In the genomic region with DNA sequence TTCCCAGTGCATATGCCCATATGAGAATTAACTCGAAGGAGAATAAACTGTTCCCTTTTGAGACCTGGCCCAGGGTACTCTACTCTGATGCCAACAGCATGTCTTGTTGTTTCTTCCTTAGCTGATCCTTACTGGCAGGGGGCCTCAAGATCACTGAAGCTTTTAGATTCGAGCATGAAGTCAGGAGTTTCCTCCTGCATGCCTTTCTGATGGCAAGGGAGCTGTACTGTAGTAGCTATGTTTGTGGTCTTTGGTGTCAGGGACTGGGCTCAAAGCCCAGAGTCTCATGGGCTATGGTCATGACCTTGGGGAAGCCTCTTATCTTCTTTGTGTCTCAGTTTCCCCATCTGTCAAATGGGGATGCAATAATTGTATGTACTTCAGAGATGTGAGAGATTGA, we compare ENCODE assay signal across 22 cellular contexts. TPM values are rescaled to one million over a fixed set of nuclear protein-coding genes. Genes with fewer than 3 reads are reported as not detected.
DNase-seq lines count a peak whose midpoint lies in the region; ATAC-seq, FAIRE-seq and TF ChIP-seq lines count a peak whose summit lies in the region.
"Had no signal": no experiment of that assay in that cellular context is flagged by ENCODE, and none has a peak within 500 bp of the region (broad histone marks: within the 10 kb centered on the region; RNA-seq: fewer than 3 reads in every experiment).

No MANE protein-coding gene starts in this region.

- peak overlapping the region; percentile 15 to 19; a peak in 1 of 4 replicates for H4K8ac ChIP-seq in IMR-90 (ENCODE audit: low read depth in 2 of 2, low read length in 2 of 2)

- H3K4me1 ChIP-seq in A549 = peaks cover 42% of the 10 kb centered on the region
- peaks cover 17% of the 10 kb centered on the region for H3K4me1 ChIP-seq in IMR-90 (ENCODE audit: control insufficient read depth, insufficient read depth, low read length)
- H3K4me1 ChIP-seq: Caco-2 had no signal

- H2BK20ac ChIP-seq in IMR-90 (ENCODE audit: low read depth, low read length) = peak overlapping the region; percentile 81

- no peak overlapping the region; the same call in 1 of the 2 replicates for H3K18ac ChIP-seq in IMR-90 (ENCODE audit: low read depth, low read length)

- no peak for TF ChIP-seq RAD21 in A549 (conservative IDR thresholded peaks at IDR 0.05 in 1 of 2, IDR thresholded peaks at IDR 0.05 in 1 of 2)
- no peak for TF ChIP-seq RAD21 in IMR-90 (IDR thresholded peaks at IDR 0.05; ENCODE audit: low read length)

- H2AK9ac ChIP-seq in IMR-90 (replicated peaks; ENCODE audit: low read depth, low read length, poor library complexity) = no peak overlapping the region

- H3K27ac ChIP-seq in A549 (peak overlapping the region; percentile 83 to 85; a peak in 5 of 6 replicates), IMR-90 (ENCODE audit: insufficient read depth, low read length) (no peak overlapping the region)

- 0 out of 4 replicates have a peak, but pooled peaks cover 0 to 12% of the 10 kb centered on the region in 2 experiments for H3K79me1 ChIP-seq in IMR-90 (ENCODE audit: low read depth in 1 of 2, low read length in 2 of 2)

- H3K14ac ChIP-seq in IMR-90 (replicated peaks; ENCODE audit: low read depth, low read length) = 0 out of 2 replicates have a peak overlapping the region, but pooled peaks have one; percentile 44

- FAIRE-seq in A549 (lab: Jason Lieb, UNC) = no peak
- FAIRE-seq: GM19239, K562 had no signal

- no peaks in the 10 kb centered on the region for H3K36me3 ChIP-seq in IMR-90 (ENCODE audit: control insufficient read depth, insufficient read depth, low read length)

- ATAC-seq in A549 = no peak
- ATAC-seq in IMR-90 (ENCODE audit: low read depth) = no peak
- no peak for ATAC-seq in GM19452 (IDR thresholded peaks at IDR 0.05; ENCODE audit: unreplicated experiment)
- no peak for ATAC-seq in HG02588 (IDR thresholded peaks at IDR 0.05; ENCODE audit: unreplicated experiment)
- ATAC-seq: K562 had no signal

- peak overlapping the region; percentile 67; the same call in 1 of the 2 replicates for H2AK5ac ChIP-seq in IMR-90 (ENCODE audit: low read depth, low read length)

- CTCF ChIA-PET in A549 (lab: Yijun Ruan, JAX) (interaction anchor here (0.8 to 1.5 kb wide), 6 partner anchors 8 to 522 kb away, joined by 3 to 5 read pairs (median 4); no protein-coding TSS in a partner anchor), IMR-90 (lab: Yijun Ruan, JAX) (interaction anchor here (0.7 kb wide), 1 partner anchor 90 kb away, joined by 3 read pairs; no protein-coding TSS in a partner anchor)

- H3K9me3 ChIP-seq in A549 (no peaks in the 10 kb centered on the region), IMR-90 (ENCODE audit: control insufficient read depth, insufficient read depth, low read length) (no peaks in the 10 kb centered on the region)
- H3K9me3 ChIP-seq: Caco-2, SK-N-SH had no signal

- H4K91ac ChIP-seq in IMR-90 (ENCODE audit: insufficient read depth, low read depth, low read length) = peak overlapping the region; percentile 59

- peaks cover 18% of the 10 kb centered on the region for H3K9me1 ChIP-seq in IMR-90 (ENCODE audit: insufficient read depth, low read length)

- no peak for DNase-seq in A549 (ENCODE audit: low read depth in 1 of 2, low spot score in 1 of 2)
- peak; percentile 25 for DNase-seq in IMR-90
- DNase-seq in astrocyte of the hippocampus (ENCODE audit: low read depth, low spot score) = peak; percentile 72
- peak; percentile 9 for DNase-seq in myocyte (ENCODE audit: low read depth)
- DNase-seq in HK-2 (ENCODE audit: unreplicated experiment) = no peak
- no peak for DNase-seq in H4 (ENCODE audit: low spot score)
- DNase-seq: AML-193; Caco-2; CD4-positive, CD25-positive, alpha-beta regulatory T cell; DMS53; HCEC 1CT; NCI-H1048; NCI-H1436 treated with DMSO at 0.1 percent for 48 hours; NCI-H2081; NCI-H226; NCI-H524 treated with DMSO at 0.1 percent for 48 hours; Right ventricle myocardium superior; SK-N-SH had no signal

- H3K9ac ChIP-seq in IMR-90 (ENCODE audit: low read depth, low read length) = no peak overlapping the region

- H2BK5ac ChIP-seq in IMR-90 (ENCODE audit: low read depth, low read length, poor library complexity, severe bottlenecking) = peak overlapping the region; percentile 18

- H3K4ac ChIP-seq in IMR-90 (ENCODE audit: low read depth, low read length) = peak overlapping the region; percentile 65

- WGBS in A549 (ENCODE audit: missing lambda C conversion rate) = 100% methylated on average over 2 of the region's 2 CpGs
- 100% methylated on average over 1 of the region's 2 CpGs; no CpG with 5 or more reads in 1 of the 2 experiments for WGBS in IMR-90 (ENCODE audit: extremely low coverage in 2 of 2, insufficient read length in 1 of 2), 2 experiments

- no peak for TF ChIP-seq CTCF in A549 (IDR thresholded peaks at IDR 0.05)
- TF ChIP-seq CTCF in IMR-90 (conservative IDR thresholded peaks at IDR 0.05; ENCODE audit: low read depth, low read length) = no peak

- H3K4me3 ChIP-seq in A549 (no peak overlapping the region), IMR-90 (ENCODE audit: insufficient read depth, low read depth, low read length) (no peak overlapping the region)
- H3K4me3 ChIP-seq: K562 had no signal

- no peaks in the 10 kb centered on the region for H3K27me3 ChIP-seq in IMR-90 (ENCODE audit: control insufficient read depth, insufficient read depth, low read length)

- BruUV-seq in IMR-90 (replicated peaks; lab: Mats Ljungman, UMichigan) = no TSS peak

- H4K20me1 ChIP-seq in IMR-90 (ENCODE audit: insufficient read depth, low read length) = no peaks in the 10 kb centered on the region

- H4K5ac ChIP-seq in IMR-90 (ENCODE audit: low read depth, low read length) = no peak overlapping the region

- peak overlapping the region; percentile 58 for H2BK15ac ChIP-seq in IMR-90 (ENCODE audit: low read depth, low read length)

- POLR2A ChIA-PET in A549 (lab: Yijun Ruan, JAX) = no interaction called here
- POLR2A ChIA-PET in IMR-90 (lab: Charles Lee; ENCODE audit: unreplicated experiment) = no interaction called here

- H3K56ac ChIP-seq in IMR-90 (ENCODE audit: extremely low read depth, insufficient read depth, low read length) = no peak overlapping the region

- intact Hi-C loops in IMR-90 (cut with micrococcal nuclease) = loop anchor here (2.0 kb wide), 1 partner anchor 109 kb away; no protein-coding TSS in a partner anchor

- no peak for TF ChIP-seq EP300 in A549 (IDR thresholded peaks at IDR 0.05)

- no peak overlapping the region for H2AFZ ChIP-seq in IMR-90 (replicated peaks; ENCODE audit: low read length, poor library complexity)

- TF ChIP-seq POLR2A in A549 (IDR thresholded peaks at IDR 0.05; ENCODE audit: low read length) = no peak
- no peak for TF ChIP-seq POLR2A in IMR-90 (IDR thresholded peaks at IDR 0.05; ENCODE audit: low read depth, low read length)

- H3K23ac ChIP-seq in IMR-90 (ENCODE audit: low read depth, low read length) = no peak overlapping the region

- peak overlapping the region; percentile 60 for H2BK120ac ChIP-seq in IMR-90 (ENCODE audit: low read depth, low read length)

- H3K4me2 ChIP-seq in A549 (no peak overlapping the region), IMR-90 (ENCODE audit: low read depth, low read length) (no peak overlapping the region)

- dilution Hi-C loops in IMR-90 (cut with HindIII; ENCODE audit: low sequenced_read_pairs, unreplicated experiment) = no loop called here

- in situ Hi-C loops in IMR-90 (cut with MboI; ENCODE audit: low sequenced_read_pairs) = no loop called here

TF ChIP-seq in A549, 52 proteins besides CTCF, POLR2A, EP300 and RAD21 (continues in another document):
- no peak for TF ChIP-seq RCOR1 (IDR thresholded peaks at IDR 0.05; ENCODE audit: low read depth, low read length)
- no peak for TF ChIP-seq CBX8 (IDR thresholded peaks at IDR 0.05)
- TF ChIP-seq, protein P1, sequence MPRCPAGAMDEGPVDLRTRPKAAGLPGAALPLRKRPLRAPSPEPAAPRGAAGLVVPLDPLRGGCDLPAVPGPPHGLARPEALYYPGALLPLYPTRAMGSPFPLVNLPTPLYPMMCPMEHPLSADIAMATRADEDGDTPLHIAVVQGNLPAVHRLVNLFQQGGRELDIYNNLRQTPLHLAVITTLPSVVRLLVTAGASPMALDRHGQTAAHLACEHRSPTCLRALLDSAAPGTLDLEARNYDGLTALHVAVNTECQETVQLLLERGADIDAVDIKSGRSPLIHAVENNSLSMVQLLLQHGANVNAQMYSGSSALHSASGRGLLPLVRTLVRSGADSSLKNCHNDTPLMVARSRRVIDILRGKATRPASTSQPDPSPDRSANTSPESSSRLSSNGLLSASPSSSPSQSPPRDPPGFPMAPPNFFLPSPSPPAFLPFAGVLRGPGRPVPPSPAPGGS (IDR thresholded peaks at IDR 0.05) = no peak
- no peak for TF ChIP-seq HOXB5 (CRISPR knock-in tag; IDR thresholded peaks at IDR 0.05)
- no peak for TF ChIP-seq NR3C1 (IDR thresholded peaks at IDR 0.05)
- no peak for TF ChIP-seq GATA3 (IDR thresholded peaks at IDR 0.05; ENCODE audit: borderline replicate concordance)

TF ChIP-seq in IMR-90, 13 proteins besides CTCF, POLR2A, EP300 and RAD21 (continues in another document):
- TF ChIP-seq BHLHE40 (IDR thresholded peaks at IDR 0.05; ENCODE audit: low read depth, low read length) (no peak), CEBPB (IDR thresholded peaks at IDR 0.05; ENCODE audit: low read depth, low read length) (no peak), USF2 (IDR thresholded peaks at IDR 0.05; ENCODE audit: low read depth, low read length) (no peak), MAFK (IDR thresholded peaks at IDR 0.05; ENCODE audit: low read depth, low read length) (no peak), MXI1 (IDR thresholded peaks at IDR 0.05; ENCODE audit: borderline replicate concordance, low read depth, low read length) (no peak), CHD1 (IDR thresholded peaks at IDR 0.05; ENCODE audit: low read depth, low read length) (no peak), NFE2L2 (IDR thresholded peaks at IDR 0.05; ENCODE audit: low read depth, low read length) (no peak)

RNA-seq across cellular contexts. Expression of gene DOCK2, which starts 57.1 kb away (rescaled TPM):
- 1.3 and 2.1 TPM in 2 replicates for polyA plus RNA-seq in A549 (2011; rRNA removed)
- polyA plus RNA-seq in A549 (2012; cell fraction: cytosol; rRNA removed) = 1.0 and 1.2 TPM in 2 replicates
- 1.4 and 2.4 TPM in 2 replicates for polyA plus RNA-seq in A549 (2012; cell fraction: nucleus; rRNA removed)
- polyA plus RNA-seq in A549 (2017; fragmentation: RNase III; extraction: RNeasy Plus Mini Kit Qiagen cat#74134 plus additional on column Dnase treatment) = 4.0 to 5.2 TPM (median 4.6 TPM) in 3 replicates
- polyA minus RNA-seq in A549 (2011; rRNA and poly(A)+ RNA removed) = 3.3 and 4.0 TPM in 2 replicates
- 1.4 and 3.0 TPM in 2 replicates for total RNA-seq in IMR-90 (2012; rRNA removed)
- 0.47 and 0.72 TPM in 2 replicates for polyA plus RNA-seq in IMR-90 (2012; rRNA removed)
- 0.25 and 0.32 TPM in 2 replicates for polyA plus RNA-seq in IMR-90 (2012; cell fraction: cytosol; rRNA removed)
- 0.51 and 0.87 TPM in 2 replicates for polyA plus RNA-seq in IMR-90 (2012; cell fraction: nucleus; rRNA removed; ENCODE audit: low replicate concordance)
- total RNA-seq in myocyte = 0.08 TPM in 1 of 2 replicates, not detected in the other
- 0.55 TPM for polyA plus RNA-seq in myocyte (2012)
- total RNA-seq in H4 (2014; rRNA removed; shearing (Covaris generic)) = 1.0 and 1.4 TPM in 2 replicates

Comparison
In these comparisons a context has a peak if more than half of its experiments do, and no peak if none do; other contexts are left out.
1. DNase-seq: peak in IMR-90 (single experiment), astrocyte of the hippocampus (single experiment) and myocyte (single experiment); none in A549 (0 of 2), HK-2 (single experiment) and H4 (single experiment).